11 cellular contexts compared by ENCODE assay signal in genomic region chr9:106869458-106869857, GRCh38. TPM values are rescaled to one million over a fixed set of nuclear protein-coding genes. Genes with fewer than 3 reads are reported as not detected.
DNase-seq lines count a peak whose midpoint lies in the region; ATAC-seq, FAIRE-seq and TF ChIP-seq lines count a peak whose summit lies in the region.
"Had no signal": no experiment of that assay in that cellular context is flagged by ENCODE, and none has a peak within 500 bp of the region (broad histone marks: within the 10 kb centered on the region; RNA-seq: fewer than 3 reads in every experiment).

No MANE protein-coding gene starts in this region.

- no peak overlapping the region for H3K4me3 Mint-ChIP-seq in progenitor cell of endocrine pancreas (ENCODE audit: low read depth)
- H3K4me3 Mint-ChIP-seq: stimulated activated memory B cell treated with anti-CD40 and anti-IgM and Interleukin-4, amounts not matched to agents 10 μg/mL and 1 μg/mL and 100 μg/mL, for 72 hours had no signal

- DNase-seq in AG08395 (ENCODE audit: low spot score) (peak; percentile 23), breast epithelium (ENCODE audit: low spot score in 2 of 2) (peak in 1 of 2 donors; percentile 51), left ventricle myocardium superior (no peak), progenitor cell of endocrine pancreas (ENCODE audit: low spot score, unreplicated experiment) (no peak), NCI-H1694 treated with DMSO at 0.1 percent for 48 hours (lab: John Stamatoyannopoulos, UW) (no peak), frontal cortex (ENCODE audit: low spot score in 2 of 2) (no peak)
- no peak for DNase-seq in stimulated activated naive CD8-positive, alpha-beta T cell treated with anti-CD3 and anti-CD28 coated beads, Interleukin-15, Interleukin-2, amounts not matched to agents 100 U/mL and 50 U/mL, for 24 hours

- H3K9me3 ChIP-seq in breast epithelium, result no peaks in the 10 kb centered on the region
- H3K9me3 ChIP-seq: A549, HAP-1 had no signal

- TF ChIP-seq POLR2A in breast epithelium (IDR thresholded peaks at IDR 0.05), result no peak

- H3K27ac Mint-ChIP-seq in progenitor cell of endocrine pancreas, result peak overlapping the region; percentile 12
- H3K27ac Mint-ChIP-seq: stimulated activated memory B cell treated with anti-CD40 and anti-IgM and Interleukin-4, amounts not matched to agents 10 μg/mL and 1 μg/mL and 100 μg/mL, for 72 hours had no signal

- H3K9me3 Mint-ChIP-seq in progenitor cell of endocrine pancreas (ENCODE audit: low read depth), result no peaks in the 10 kb centered on the region
- H3K9me3 Mint-ChIP-seq: stimulated activated memory B cell treated with anti-CD40 and anti-IgM and Interleukin-4, amounts not matched to agents 10 μg/mL and 1 μg/mL and 100 μg/mL, for 72 hours had no signal

- H3K27me3 Mint-ChIP-seq in progenitor cell of endocrine pancreas, result no peaks in the 10 kb centered on the region

- H3K36me3 Mint-ChIP-seq in progenitor cell of endocrine pancreas (ENCODE audit: insufficient read depth), result peaks cover 8% of the 10 kb centered on the region
- H3K36me3 Mint-ChIP-seq: stimulated activated memory B cell treated with anti-CD40 and anti-IgM and Interleukin-4, amounts not matched to agents 10 μg/mL and 1 μg/mL and 100 μg/mL, for 72 hours had no signal

- peak overlapping the region; percentile 83 to 86 for H3K27ac ChIP-seq in breast epithelium
- H3K27ac ChIP-seq: A549 had no signal

- TF ChIP-seq CTCF in breast epithelium (IDR thresholded peaks at IDR 0.05) (no peak), progenitor cell of endocrine pancreas (IDR thresholded peaks at IDR 0.05; ENCODE audit: unreplicated experiment) (no peak)

- H3K4me1 ChIP-seq in breast epithelium, result peaks cover 0 to 22% of the 10 kb centered on the region in 2 donors

- H3K36me3 ChIP-seq in breast epithelium, result no peaks in the 10 kb centered on the region

- ATAC-seq in left ventricle myocardium superior, result peak; percentile 64
- no peak for ATAC-seq in stimulated activated naive CD8-positive, alpha-beta T cell treated with anti-CD3 and anti-CD28 coated beads, Interleukin-15, Interleukin-2, amounts not matched to agents 100 U/mL and 50 U/mL, for 24 hours
- ATAC-seq in HG03159 (IDR thresholded peaks at IDR 0.05; ENCODE audit: unreplicated experiment), result no peak
- ATAC-seq: A549; stimulated activated memory B cell treated with anti-CD40 and anti-IgM and Interleukin-4, amounts not matched to agents 10 μg/mL and 1 μg/mL and 100 μg/mL, for 72 hours had no signal

- no peaks in the 10 kb centered on the region for H3K27me3 ChIP-seq in breast epithelium

- H3K4me3 ChIP-seq in breast epithelium, result peak overlapping the region in 1 of 3 donors; percentile 12
- H3K4me3 ChIP-seq: A549, HAP-1 had no signal

- intact Hi-C loops in breast epithelium (cut with DNase I; ENCODE audit: low total_unique reads), result no loop called here
- intact Hi-C loops in left ventricle myocardium superior (cut with micrococcal nuclease), result no loop called here

- peaks cover 53% of the 10 kb centered on the region for H3K4me1 Mint-ChIP-seq in progenitor cell of endocrine pancreas (ENCODE audit: low read depth)

- no peak for FAIRE-seq in frontal cortex (lab: Jason Lieb, UNC)
- FAIRE-seq: A549 had no signal

RNA-seq across cellular contexts. Expression of gene ZNF462, which starts 6.5 kb away (rescaled TPM):
- total RNA-seq in breast epithelium (10 to 100 TPM in 2 of 3 donors, 1 to 10 TPM in 1; 9.0 to 36.4 (median 20.6) TPM), left ventricle myocardium superior (23.0 TPM), progenitor cell of endocrine pancreas (102 and 103 TPM in 2 replicates), frontal cortex (108 TPM)
